In genomic region chr17:67156269-67157199, GRCh38 we compare ENCODE assay signal across 10 cellular contexts.
A peak's percentile ranks its signal among the peaks of the same experiment; 100 is the strongest.
DNase-seq lines count a peak whose midpoint lies in the region; ATAC-seq lines count a peak whose summit lies in the region.
"Had no signal": no experiment of that assay in that cellular context is flagged by ENCODE, and none has a peak within 500 bp of the region (broad histone marks: within the 10 kb centered on the region; RNA-seq: fewer than 3 reads in every experiment).

No MANE protein-coding gene starts in this region.

- no peak overlapping the region for H3K4me3 Mint-ChIP-seq in IgD-negative memory B cell
- no peak overlapping the region for H3K4me3 Mint-ChIP-seq in activated naive CD8-positive, alpha-beta T cell
- peak overlapping the region in 1 of 5 donors; percentile 19 for H3K4me3 Mint-ChIP-seq in immature natural killer cell
- no peak overlapping the region for H3K4me3 Mint-ChIP-seq in activated T-helper 1 cell treated with anti-CD3 and anti-CD28 coated beads, Interleukin-12 subunit alpha, Interleukin-12 subunit beta, Interleukin-2, Interleukin-4 antibody, amounts not matched to agents 30 ng/mL and 10 ng/mL and 1 ng/mL, durations not matched to agents 14 hours and 24 hours and 36 hours

- intact Hi-C loops in activated T-helper 1 cell treated with anti-CD3 and anti-CD28 coated beads, Interleukin-12 subunit alpha, Interleukin-12 subunit beta, Interleukin-2, Interleukin-4 antibody, amounts not matched to agents 30 ng/mL and 10 ng/mL and 1 ng/mL, durations not matched to agents 14 hours and 24 hours and 36 hours (cut with micrococcal nuclease) = no loop called here

- H3K36me3 Mint-ChIP-seq in IgD-negative memory B cell (peaks cover 17% of the 10 kb centered on the region), immature natural killer cell (peaks cover 22 to 40% (median 24%) of the 10 kb centered on the region in 3 donors)
- peaks cover 25% of the 10 kb centered on the region for H3K36me3 Mint-ChIP-seq in activated naive CD8-positive, alpha-beta T cell
- peaks cover 36% of the 10 kb centered on the region for H3K36me3 Mint-ChIP-seq in activated T-helper 1 cell treated with anti-CD3 and anti-CD28 coated beads, Interleukin-12 subunit alpha, Interleukin-12 subunit beta, Interleukin-2, Interleukin-4 antibody, amounts not matched to agents 30 ng/mL and 10 ng/mL and 1 ng/mL, durations not matched to agents 14 hours and 24 hours and 36 hours (ENCODE audit: low read depth)

- H3K27ac Mint-ChIP-seq in IgD-negative memory B cell (peak overlapping the region in 2 of 3 donors; percentile 5 to 35), immature natural killer cell (peak overlapping the region in 5 of 6 donors; percentile 28 to 89 (median 78))
- peak overlapping the region; percentile 0 for H3K27ac Mint-ChIP-seq in activated naive CD8-positive, alpha-beta T cell
- H3K27ac Mint-ChIP-seq in activated T-helper 1 cell treated with anti-CD3 and anti-CD28 coated beads, Interleukin-12 subunit alpha, Interleukin-12 subunit beta, Interleukin-2, Interleukin-4 antibody, amounts not matched to agents 30 ng/mL and 10 ng/mL and 1 ng/mL, durations not matched to agents 14 hours and 24 hours and 36 hours = no peak overlapping the region

- no peaks in the 10 kb centered on the region for H3K27me3 Mint-ChIP-seq in IgD-negative memory B cell
- no peaks in the 10 kb centered on the region for H3K27me3 Mint-ChIP-seq in activated naive CD8-positive, alpha-beta T cell
- H3K27me3 Mint-ChIP-seq in immature natural killer cell (ENCODE audit: low read depth in 3 of 3) = peaks cover 2 to 5% (median 4%) of the 10 kb centered on the region in 3 donors
- no peaks in the 10 kb centered on the region for H3K27me3 Mint-ChIP-seq in activated T-helper 1 cell treated with anti-CD3 and anti-CD28 coated beads, Interleukin-12 subunit alpha, Interleukin-12 subunit beta, Interleukin-2, Interleukin-4 antibody, amounts not matched to agents 30 ng/mL and 10 ng/mL and 1 ng/mL, durations not matched to agents 14 hours and 24 hours and 36 hours (ENCODE audit: insufficient read depth)

- no peak for ATAC-seq in HG03095 (IDR thresholded peaks at IDR 0.05; ENCODE audit: unreplicated experiment)
- ATAC-seq: right cardiac atrium had no signal

- peak; percentile 59 for DNase-seq in ELR (ENCODE audit: low read depth)
- DNase-seq in immature natural killer cell = no peak
- no peak for DNase-seq in amniotic stem cell (lab: John Stamatoyannopoulos, UW)
- no peak for DNase-seq in activated T-helper 1 cell treated with anti-CD3 and anti-CD28 coated beads, Interleukin-12 subunit alpha, Interleukin-12 subunit beta, Interleukin-2, Interleukin-4 antibody, amounts not matched to agents 30 ng/mL and 10 ng/mL and 1 ng/mL, durations not matched to agents 14 hours and 24 hours and 36 hours (ENCODE audit: low spot score)
- DNase-seq: activated gamma-delta T cell, Caco-2, right cardiac atrium had no signal

- H3K4me1 Mint-ChIP-seq in IgD-negative memory B cell = peaks cover 0 to 2% (median 2%) of the 10 kb centered on the region in 3 donors
- H3K4me1 Mint-ChIP-seq in activated naive CD8-positive, alpha-beta T cell (ENCODE audit: low read depth) = peaks cover 21% of the 10 kb centered on the region
- H3K4me1 Mint-ChIP-seq in immature natural killer cell = peaks cover 47 to 76% of the 10 kb centered on the region in 2 donors
- peaks cover 25% of the 10 kb centered on the region for H3K4me1 Mint-ChIP-seq in activated T-helper 1 cell treated with anti-CD3 and anti-CD28 coated beads, Interleukin-12 subunit alpha, Interleukin-12 subunit beta, Interleukin-2, Interleukin-4 antibody, amounts not matched to agents 30 ng/mL and 10 ng/mL and 1 ng/mL, durations not matched to agents 14 hours and 24 hours and 36 hours (ENCODE audit: low read depth)

- H3K9me3 Mint-ChIP-seq in IgD-negative memory B cell (no peaks in the 10 kb centered on the region), immature natural killer cell (no peaks in the 10 kb centered on the region)
- no peaks in the 10 kb centered on the region for H3K9me3 Mint-ChIP-seq in activated naive CD8-positive, alpha-beta T cell (ENCODE audit: low read depth)
- H3K9me3 Mint-ChIP-seq in activated T-helper 1 cell treated with anti-CD3 and anti-CD28 coated beads, Interleukin-12 subunit alpha, Interleukin-12 subunit beta, Interleukin-2, Interleukin-4 antibody, amounts not matched to agents 30 ng/mL and 10 ng/mL and 1 ng/mL, durations not matched to agents 14 hours and 24 hours and 36 hours = peaks cover 5% of the 10 kb centered on the region
